20 cellular contexts compared by ENCODE assay signal in genomic region chr14:36454599-36455240, GRCh38.
"Had no signal": no experiment of that assay in that cellular context is flagged by ENCODE, and none has a peak within 500 bp of the region (broad histone marks: within the 10 kb centered on the region; RNA-seq: fewer than 3 reads in every experiment).

No MANE protein-coding gene starts in this region.

- H3K9me3 ChIP-seq: pancreas, stomach, testis, uterus had no signal

- H3K4me1 ChIP-seq: pancreas, stomach, testis, uterus had no signal

- H3K4me3 ChIP-seq: pancreas, stomach, testis, uterus had no signal

- H3K4me3 Mint-ChIP-seq: activated CD8-positive, alpha-beta T cell treated with anti-CD3 and anti-CD28 coated beads, Interleukin-2, amount 10 ng/mL, durations not matched to agents 7 days and 5 days; activated naive CD8-positive, alpha-beta T cell; activated T-cell treated with anti-CD3 and anti-CD28 coated beads, Interleukin-2, amount 50 U/mL, for 72 hours; naive B cell; T-helper 17 cell; WTC11 had no signal

- ATAC-seq: activated CD8-positive, alpha-beta T cell treated with anti-CD3 and anti-CD28 coated beads, Interleukin-2, amount 10 ng/mL, durations not matched to agents 7 days and 5 days; activated T-cell treated with anti-CD3 and anti-CD28 coated beads, Interleukin-2, amount 50 U/mL, for 72 hours; esophagus mucosa; pancreas; T-helper 17 cell; WTC11 had no signal

- DNase-seq: activated CD4-positive, alpha-beta T cell treated with anti-CD3 and anti-CD28 coated beads for 4 hours; activated CD8-positive, alpha-beta memory T cell treated with anti-CD3 and anti-CD28 coated beads, Interleukin-2, amount 50 U/mL, for 48 hours; activated CD8-positive, alpha-beta T cell treated with anti-CD3 and anti-CD28 coated beads, Interleukin-2, amount 10 ng/mL, durations not matched to agents 7 days and 5 days; activated gamma-delta T cell treated with Interleukin-2 at 50 U/mL for 16 hours; activated T-cell treated with anti-CD3 and anti-CD28 coated beads, Interleukin-2, amount 50 U/mL, for 72 hours; amniotic stem cell; kidney; naive B cell; pancreas; stimulated activated CD4-positive, alpha-beta T cell treated with anti-CD3 and anti-CD28 coated beads, Interleukin-12 subunit alpha, Interleukin-12 subunit beta, amount 100 ng/mL, for 4 hours; stimulated activated CD4-positive, alpha-beta T cell treated with anti-CD3 and anti-CD28 coated beads, Interleukin-2, amount 100 ng/mL, for 24 hours; stomach; T-helper 17 cell; testis; uterus had no signal

- H3K9me3 Mint-ChIP-seq: activated T-cell treated with anti-CD3 and anti-CD28 coated beads, Interleukin-2, amount 50 U/mL, for 72 hours; WTC11 had no signal

- H3K36me3 Mint-ChIP-seq: activated naive CD8-positive, alpha-beta T cell; naive B cell; WTC11 had no signal

- H3K4me1 Mint-ChIP-seq: naive B cell, T-helper 17 cell had no signal

- H3K27me3 ChIP-seq: pancreas, stomach, testis, uterus had no signal

- H3K36me3 ChIP-seq: pancreas, stomach, uterus had no signal

- FAIRE-seq: colon, kidney, pancreas, TTC549 had no signal

- H3K27ac Mint-ChIP-seq: activated CD8-positive, alpha-beta T cell treated with anti-CD3 and anti-CD28 coated beads, Interleukin-2, amount 10 ng/mL, durations not matched to agents 7 days and 5 days; activated naive CD8-positive, alpha-beta T cell; activated T-cell treated with anti-CD3 and anti-CD28 coated beads, Interleukin-2, amount 50 U/mL, for 72 hours; naive B cell; T-helper 17 cell; WTC11 had no signal

- H3K27ac ChIP-seq: pancreas, stomach, testis, uterus had no signal
